In genomic region chr14:79899610-79900009, GRCh38 we compare ENCODE assay signal across 28 cellular contexts.
"Had no signal": no experiment of that assay in that cellular context is flagged by ENCODE, and none has a peak within 500 bp of the region (broad histone marks: within the 10 kb centered on the region; RNA-seq: fewer than 3 reads in every experiment).

No MANE protein-coding gene starts in this region.

- H3K4me1 Mint-ChIP-seq: neural crest cell; stimulated activated effector memory CD8-positive, alpha-beta T cell treated with anti-CD3 and anti-CD28 coated beads, Interleukin-12 subunit alpha, Interleukin-12 subunit beta, amount 100 ng/mL, for 72 hours; stimulated activated naive B cell treated with anti-CD40 and anti-IgM and Interleukin-4, amounts not matched to agents 10 μg/mL and 1 μg/mL and 100 μg/mL, for 72 hours had no signal

- H3K9me3 Mint-ChIP-seq: neural crest cell had no signal

- H3K9me3 ChIP-seq: ovary, psoas muscle, right lobe of liver, sigmoid colon, stomach, thoracic aorta, thyroid gland, tibial nerve, upper lobe of left lung, vagina had no signal

- H3K4me3 Mint-ChIP-seq: natural killer cell treated with Interleukin-12 subunit alpha and Interleukin-12 subunit beta and Interleukin-15 and Interleukin-18, amount 100 ng/mL, for 72 hours; nephron progenitor cell; neural crest cell; stimulated activated effector memory CD8-positive, alpha-beta T cell treated with anti-CD3 and anti-CD28 coated beads, Interleukin-12 subunit alpha, Interleukin-12 subunit beta, amount 100 ng/mL, for 72 hours; stimulated activated naive B cell treated with anti-CD40 and anti-IgM and Interleukin-4, amounts not matched to agents 10 μg/mL and 1 μg/mL and 100 μg/mL, for 72 hours; stimulated activated naive CD8-positive, alpha-beta T cell treated with anti-CD3 and anti-CD28 coated beads, Interleukin-15, Interleukin-2, amounts not matched to agents 100 ng/mL and 50 ng/mL, for 24 hours had no signal

- H3K79me2 ChIP-seq: parathyroid adenoma had no signal

- H3K4me1 ChIP-seq: parathyroid adenoma, psoas muscle, right lobe of liver, sigmoid colon, stomach, thyroid gland, upper lobe of left lung had no signal

- DNase-seq: nephron progenitor cell; occipital lobe; ovary; posterior cingulate gyrus; psoas muscle; right cardiac atrium; right lobe of liver; sigmoid colon; small intestine; stimulated activated CD4-positive, alpha-beta T cell treated with anti-CD3 and anti-CD28 coated beads, Interleukin-15, amount 100 ng/mL, for 24 hours; stimulated activated CD4-positive, alpha-beta T cell treated with anti-CD3 and anti-CD28 coated beads, Interleukin-2, amount 100 ng/mL, for 24 hours; stimulated activated CD4-positive, alpha-beta T cell treated with anti-CD3 and anti-CD28 coated beads, Interleukin-2, amount 100 ng/mL, for 48 hours; stimulated activated CD4-positive, alpha-beta T cell treated with anti-CD3 and anti-CD28 coated beads, Interleukin-4, amount 100 ng/mL, for 24 hours; stimulated activated naive B cell treated with anti-CD40 and anti-IgM and Interleukin-4, amounts not matched to agents 10 μg/mL and 1 μg/mL and 100 μg/mL, for 72 hours; stimulated activated naive CD4-positive, alpha-beta T cell treated with Interleukin-2 at 50 U/mL for 16 hours; stomach; thyroid gland; trophoblast cell; upper lobe of left lung had no signal

- H3K27ac Mint-ChIP-seq: natural killer cell treated with Interleukin-12 subunit alpha and Interleukin-12 subunit beta and Interleukin-15 and Interleukin-18, amount 100 ng/mL, for 72 hours; nephron progenitor cell; progenitor cell of endocrine pancreas; stimulated activated effector memory CD8-positive, alpha-beta T cell treated with anti-CD3 and anti-CD28 coated beads, Interleukin-12 subunit alpha, Interleukin-12 subunit beta, amount 100 ng/mL, for 72 hours; stimulated activated naive B cell treated with anti-CD40 and anti-IgM and Interleukin-4, amounts not matched to agents 10 μg/mL and 1 μg/mL and 100 μg/mL, for 72 hours; stimulated activated naive CD8-positive, alpha-beta T cell treated with anti-CD3 and anti-CD28 coated beads, Interleukin-15, Interleukin-2, amounts not matched to agents 100 ng/mL and 50 ng/mL, for 24 hours had no signal

- H3K27me3 Mint-ChIP-seq: natural killer cell treated with Interleukin-12 subunit alpha and Interleukin-12 subunit beta and Interleukin-15 and Interleukin-18, amount 100 ng/mL, for 72 hours; progenitor cell of endocrine pancreas; stimulated activated naive B cell treated with anti-CD40 and anti-IgM and Interleukin-4, amounts not matched to agents 10 μg/mL and 1 μg/mL and 100 μg/mL, for 72 hours; stimulated activated naive CD8-positive, alpha-beta T cell treated with anti-CD3 and anti-CD28 coated beads, Interleukin-15, Interleukin-2, amounts not matched to agents 100 ng/mL and 50 ng/mL, for 24 hours had no signal

- ATAC-seq: psoas muscle; right cardiac atrium; right lobe of liver; stimulated activated effector memory CD8-positive, alpha-beta T cell treated with anti-CD3 and anti-CD28 coated beads, Interleukin-12 subunit alpha, Interleukin-12 subunit beta, amount 100 ng/mL, for 72 hours; stimulated activated naive B cell treated with anti-CD40 and anti-IgM and Interleukin-4, amounts not matched to agents 10 μg/mL and 1 μg/mL and 100 μg/mL, for 72 hours had no signal

- H3K36me3 ChIP-seq: ovary, right lobe of liver, sigmoid colon, stomach, thoracic aorta, thyroid gland, tibial nerve, upper lobe of left lung, vagina had no signal

- H2AFZ ChIP-seq: parathyroid adenoma had no signal

- H3K27me3 ChIP-seq: ovary, right lobe of liver, sigmoid colon, stomach, thyroid gland, tibial nerve, upper lobe of left lung, vagina had no signal

- H3K4me3 ChIP-seq: ovary, psoas muscle, right lobe of liver, sigmoid colon, stomach, thoracic aorta, thyroid gland, tibial nerve, upper lobe of left lung, vagina had no signal

- H3K27ac ChIP-seq: ovary, parathyroid adenoma, psoas muscle, right lobe of liver, sigmoid colon, stomach, thoracic aorta, thyroid gland, tibial nerve, upper lobe of left lung, vagina had no signal

- H3K9ac ChIP-seq: parathyroid adenoma had no signal

- H3K36me3 Mint-ChIP-seq: natural killer cell treated with Interleukin-12 subunit alpha and Interleukin-12 subunit beta and Interleukin-15 and Interleukin-18, amount 100 ng/mL, for 72 hours; stimulated activated effector memory CD8-positive, alpha-beta T cell treated with anti-CD3 and anti-CD28 coated beads, Interleukin-12 subunit alpha, Interleukin-12 subunit beta, amount 100 ng/mL, for 72 hours; stimulated activated naive B cell treated with anti-CD40 and anti-IgM and Interleukin-4, amounts not matched to agents 10 μg/mL and 1 μg/mL and 100 μg/mL, for 72 hours had no signal
